Comparison of ENCODE assay signal across 12 cellular contexts in the genomic region with DNA sequence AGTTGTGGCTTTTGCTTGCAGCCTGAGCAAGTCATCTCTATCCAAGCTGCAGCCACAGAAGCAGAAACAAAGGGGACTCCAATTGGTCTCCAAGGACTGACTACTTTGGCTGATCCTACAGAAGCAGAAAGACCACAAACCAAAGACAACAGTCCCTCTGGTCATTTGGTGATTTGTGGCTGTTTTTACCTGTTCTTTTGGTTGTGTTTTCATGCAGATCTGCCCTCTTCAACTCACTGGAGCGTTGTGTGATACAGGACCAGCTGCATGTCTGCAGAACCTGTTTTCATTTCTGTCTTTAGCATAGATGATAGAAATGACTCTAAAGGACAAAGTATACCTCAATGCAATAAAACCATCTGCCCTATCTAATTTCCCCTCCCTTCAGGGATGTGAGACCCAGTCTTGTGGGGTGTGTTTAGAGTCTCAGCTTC. TPM values are rescaled to one million over a fixed set of nuclear protein-coding genes. Genes with fewer than 3 reads are reported as not detected.
DNase-seq lines count a peak whose midpoint lies in the region; ATAC-seq and TF ChIP-seq lines count a peak whose summit lies in the region.
"Had no signal": no experiment of that assay in that cellular context is flagged by ENCODE, and none has a peak within 500 bp of the region (broad histone marks: within the 10 kb centered on the region; RNA-seq: fewer than 3 reads in every experiment).

No MANE protein-coding gene starts in this region.

- H3K4me3 Mint-ChIP-seq in stimulated activated effector memory CD8-positive, alpha-beta T cell treated with anti-CD3 and anti-CD28 coated beads, Interleukin-12 subunit alpha, Interleukin-12 subunit beta, amount 100 ng/mL, for 72 hours = no peak overlapping the region

- H3K27me3 ChIP-seq in heart right ventricle = no peaks in the 10 kb centered on the region

- H3K9me3 ChIP-seq in heart right ventricle = no peaks in the 10 kb centered on the region

- H3K27ac Mint-ChIP-seq in stimulated activated effector memory CD8-positive, alpha-beta T cell treated with anti-CD3 and anti-CD28 coated beads, Interleukin-12 subunit alpha, Interleukin-12 subunit beta, amount 100 ng/mL, for 72 hours = no peak overlapping the region

- H3K36me3 Mint-ChIP-seq in stimulated activated effector memory CD8-positive, alpha-beta T cell treated with anti-CD3 and anti-CD28 coated beads, Interleukin-12 subunit alpha, Interleukin-12 subunit beta, amount 100 ng/mL, for 72 hours = no peaks in the 10 kb centered on the region

- H3K27ac ChIP-seq in heart right ventricle = no peak overlapping the region

- H3K4me1 ChIP-seq in heart right ventricle = no peaks in the 10 kb centered on the region

- H3K4me3 ChIP-seq in heart right ventricle = no peak overlapping the region

- H3K4me1 Mint-ChIP-seq in stimulated activated effector memory CD8-positive, alpha-beta T cell treated with anti-CD3 and anti-CD28 coated beads, Interleukin-12 subunit alpha, Interleukin-12 subunit beta, amount 100 ng/mL, for 72 hours = no peaks in the 10 kb centered on the region

- H3K36me3 ChIP-seq in heart right ventricle = no peaks in the 10 kb centered on the region

- WGBS in heart right ventricle, 2 donors = 91 to 97% methylated on average over 1 of the region's 1 CpG

- intact Hi-C loops in heart right ventricle (cut with DNase I) = no loop called here

- H3K9me3 Mint-ChIP-seq in stimulated activated effector memory CD8-positive, alpha-beta T cell treated with anti-CD3 and anti-CD28 coated beads, Interleukin-12 subunit alpha, Interleukin-12 subunit beta, amount 100 ng/mL, for 72 hours = no peaks in the 10 kb centered on the region

- DNase-seq in stimulated activated effector memory CD8-positive, alpha-beta T cell treated with anti-CD3 and anti-CD28 coated beads, Interleukin-12 subunit alpha, Interleukin-12 subunit beta, amount 100 ng/mL, for 72 hours (ENCODE audit: low spot score in 2 of 2) = no peak
- DNase-seq in stimulated activated CD4-positive, alpha-beta T cell treated with anti-CD3 and anti-CD28 coated beads, Interleukin-4, amount 100 ng/mL, for 4 hours = no peak
- no peak for DNase-seq in heart right ventricle
- DNase-seq in NCI-H1105 (lab: John Stamatoyannopoulos, UW) = no peak
- DNase-seq in C1 segment of cervical spinal cord (lab: John Stamatoyannopoulos, UW) = no peak
- DNase-seq: activated CD8-positive, alpha-beta memory T cell treated with anti-CD3 and anti-CD28 coated beads, Interleukin-2, amount 50 U/mL, for 48 hours; central memory CD4-positive, alpha-beta T cell; NCI-H2171; trophoblast cell had no signal

- TF ChIP-seq CTCF in heart right ventricle (IDR thresholded peaks at IDR 0.05) = no peak

- ATAC-seq in GM19023 (IDR thresholded peaks at IDR 0.05; ENCODE audit: unreplicated experiment) (peak; percentile 69), GM21717 (IDR thresholded peaks at IDR 0.05; ENCODE audit: unreplicated experiment) (peak; percentile 75), HG03196 (IDR thresholded peaks at IDR 0.05; ENCODE audit: unreplicated experiment) (peak; percentile 69), heart right ventricle (no peak)
- ATAC-seq in stimulated activated effector memory CD8-positive, alpha-beta T cell treated with anti-CD3 and anti-CD28 coated beads, Interleukin-12 subunit alpha, Interleukin-12 subunit beta, amount 100 ng/mL, for 72 hours = peak; percentile 70

RNA-seq across cellular contexts. Expression of a gene that starts 48.8 kb away (rescaled TPM):
- total RNA-seq in heart right ventricle = not detected
- polyA plus RNA-seq in heart right ventricle = under 1 TPM in 1 of 2 donors, not detected in 1; under 0.01 TPM

Comparison
In these comparisons a context has a peak if more than half of its experiments do, and no peak if none do; other contexts are left out.
1. ATAC-seq: peak in GM19023 (single experiment), GM21717 (single experiment), HG03196 (single experiment) and stimulated activated effector memory CD8-positive, alpha-beta T cell treated with anti-CD3 and anti-CD28 coated beads, Interleukin-12 subunit alpha, Interleukin-12 subunit beta, amount 100 ng/mL, for 72 hours (single experiment); none in heart right ventricle (0 of 8).